In the genomic region with DNA sequence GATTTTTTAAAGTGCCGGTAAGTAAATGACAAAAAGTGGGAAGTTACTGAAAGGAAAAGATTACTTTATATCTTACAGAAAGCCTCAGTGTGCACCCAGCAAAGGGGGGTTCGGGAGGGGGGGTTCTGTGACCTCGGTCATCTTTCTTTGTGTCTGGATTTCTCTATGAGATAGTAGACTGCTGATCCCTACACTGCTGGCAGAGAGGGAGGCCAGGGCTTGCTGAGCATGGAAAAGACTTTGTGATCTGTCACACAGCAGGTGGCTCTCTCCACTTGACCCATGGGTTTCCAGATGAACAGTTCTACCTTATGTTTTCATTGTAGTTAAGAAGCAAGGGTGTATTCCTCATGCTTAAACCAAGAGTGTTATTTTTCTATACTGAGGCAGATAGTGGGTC, we compare ENCODE assay signal across 13 cellular contexts.
A peak's percentile ranks its signal among the peaks of the same experiment; 100 is the strongest.
DNase-seq lines count a peak whose midpoint lies in the region; TF ChIP-seq lines count a peak whose summit lies in the region.
"Had no signal": no experiment of that assay in that cellular context is flagged by ENCODE, and none has a peak within 500 bp of the region (broad histone marks: within the 10 kb centered on the region; RNA-seq: fewer than 3 reads in every experiment).

No MANE protein-coding gene starts in this region.

- peak overlapping the region; percentile 22 for H2AFZ ChIP-seq in OCI-LY3 (ENCODE audit: low read depth, low read length)

- peak overlapping the region; percentile 25 for H3K4me2 ChIP-seq in OCI-LY3 (ENCODE audit: low read length)

- no peaks in the 10 kb centered on the region for H3K36me3 ChIP-seq in H7 (replicated peaks; ENCODE audit: control insufficient read depth, insufficient read depth, low read length)
- no peaks in the 10 kb centered on the region for H3K36me3 ChIP-seq in OCI-LY3 (replicated peaks; ENCODE audit: low read depth, low read length)
- H3K36me3 ChIP-seq: pancreas had no signal

- H3K9me3 ChIP-seq in OCI-LY3 (ENCODE audit: insufficient read depth, low read length): no peaks in the 10 kb centered on the region
- H3K9me3 ChIP-seq: pancreas had no signal

- intact Hi-C loops in dorsolateral prefrontal cortex (cut with DNase I): no loop called here

- TF ChIP-seq CTCF in OCI-LY3 (IDR thresholded peaks at IDR 0.05; ENCODE audit: low read depth, low read length) (peak; percentile 34), dorsolateral prefrontal cortex (IDR thresholded peaks at IDR 0.05 in 54 of 56, conservative IDR thresholded peaks at IDR 0.05 in 2 of 56; ENCODE audit: low read depth in 1 of 56, partially characterized antibody in 56 of 56) (no peak)

- H4K20me1 ChIP-seq in OCI-LY3 (ENCODE audit: insufficient read depth, low read length): no peaks in the 10 kb centered on the region

- H3K27me3 ChIP-seq in H7 (ENCODE audit: control insufficient read depth, insufficient read depth, low read length): no peaks in the 10 kb centered on the region
- H3K27me3 ChIP-seq in OCI-LY3 (ENCODE audit: low read depth, low read length): no peaks in the 10 kb centered on the region
- H3K27me3 ChIP-seq in dorsolateral prefrontal cortex: peaks cover 0 to 5% (median 0%) of the 10 kb centered on the region in 45 donors

- H3K27ac ChIP-seq in OCI-LY3 (ENCODE audit: low read length) (no peak overlapping the region), dorsolateral prefrontal cortex (no peak overlapping the region)
- H3K27ac ChIP-seq: pancreas had no signal

- no peaks in the 10 kb centered on the region for H3K79me2 ChIP-seq in OCI-LY3 (ENCODE audit: low read length)

- H3K9ac ChIP-seq in OCI-LY3 (ENCODE audit: low read length): no peak overlapping the region

- peaks cover 10% of the 10 kb centered on the region for H3K4me1 ChIP-seq in OCI-LY3 (ENCODE audit: low read length)

- peak; percentile 5 for DNase-seq in A172 (ENCODE audit: low spot score)
- DNase-seq in H7: peak; percentile 9
- DNase-seq in iPS-NIHi11 (ENCODE audit: low spot score): peak; percentile 29
- DNase-seq in NCI-H128 (lab: John Stamatoyannopoulos, UW; ENCODE audit: unreplicated experiment): no peak
- no peak for DNase-seq in dorsolateral prefrontal cortex
- no peak for DNase-seq in DMS79 (lab: John Stamatoyannopoulos, UW)
- no peak for DNase-seq in kidney glomerular epithelial cell (lab: John Stamatoyannopoulos, UW)
- DNase-seq: activated CD8-positive, alpha-beta memory T cell treated with anti-CD3 and anti-CD28 coated beads for 24 hours; activated effector memory CD4-positive, alpha-beta T cell treated with anti-CD3 and anti-CD28 coated beads, Interleukin-2, amount 50 U/mL, for 16 hours; NCI-H1092 treated with DMSO at 0.1 percent for 48 hours; pancreas; Right ventricle myocardium superior had no signal

- H3K4me3 ChIP-seq in H7 (ENCODE audit: insufficient read depth, low read depth, low read length) (no peak overlapping the region), OCI-LY3 (ENCODE audit: low read length) (no peak overlapping the region), dorsolateral prefrontal cortex (no peak overlapping the region)
- H3K4me3 ChIP-seq: pancreas had no signal

Comparison
In these comparisons a context has a peak if more than half of its experiments do, and no peak if none do; other contexts are left out.
1. DNase-seq: peak in A172 (single experiment), H7 (single experiment) and iPS-NIHi11 (single experiment); none in NCI-H128 (single experiment), dorsolateral prefrontal cortex (0 of 10), DMS79 (single experiment) and kidney glomerular epithelial cell (single experiment).